8 cellular contexts compared by ENCODE assay signal in genomic region chr1:29202584-29203340, GRCh38. TPM values are rescaled to one million over a fixed set of nuclear protein-coding genes. Genes with fewer than 3 reads are reported as not detected.
DNase-seq lines count a peak whose midpoint lies in the region; FAIRE-seq and TF ChIP-seq lines count a peak whose summit lies in the region.

No MANE protein-coding gene starts in this region.

- peak; percentile 99 for FAIRE-seq in GM19239 (lab: Jason Lieb, UNC)

- CTCF ChIA-PET in AG04450 (lab: Charles Lee) = interaction anchor here (0.6 to 4.6 kb wide), 46 partner anchors 9 to 1701 kb away, joined by 3 to 108 read pairs (median 5); partner anchors contain the start of genes SRSF4 and TMEM200B

- H3K9me3 ChIP-seq in AG04450 (ENCODE audit: control insufficient read depth, insufficient read depth, low read length) (no peaks in the 10 kb centered on the region), muscle layer of colon (ENCODE audit: low read length) (no peaks in the 10 kb centered on the region)

- in situ Hi-C loops in KBM-7 (cut with MboI; ENCODE audit: low pct_unique_long_range_greater_than_20kb, low sequenced_read_pairs) = no loop called here

- POLR2A ChIA-PET in AG04450 (lab: Yijun Ruan, JAX) = interaction anchor here (0.6 to 3.3 kb wide), 6 partner anchors 21 to 336 kb away, joined by 3 to 29 read pairs (median 4); partner anchors contain the start of gene SRSF4

- H3K27ac ChIP-seq in AG04450 (ENCODE audit: low read depth, low read length) (peak overlapping the region; percentile 92), muscle layer of colon (ENCODE audit: low read depth, low read length) (peak overlapping the region; percentile 65)

- DNase-seq in AG04450 (ENCODE audit: low read depth, low spot score) (peak; percentile 98), GM19239 (ENCODE audit: insufficient read length, low spot score) (peak; percentile 87), KBM-7 (peak; percentile 83), OCI-M1 (lab: John Stamatoyannopoulos, UW) (peak; percentile 98), activated T-cell treated with anti-CD3 and anti-CD28 coated beads for 24 hours (ENCODE audit: low read depth) (peak; percentile 85), erythroblast (lab: John Stamatoyannopoulos, UW) (peak; percentile 97 to 98)
- peak; percentile 84 for DNase-seq in stimulated activated CD8-positive, alpha-beta memory T cell treated with anti-CD3 and anti-CD28 coated beads, Interleukin-4, amount 100 ng/mL, for 24 hours (ENCODE audit: low read depth)

- no peak overlapping the region for H3K4me3 ChIP-seq in AG04450 (ENCODE audit: low read depth, low read length)
- no peak overlapping the region for H3K4me3 ChIP-seq in muscle layer of colon (ENCODE audit: low read depth in 1 of 2, low read length in 2 of 2)

- H3K9ac ChIP-seq in muscle layer of colon (ENCODE audit: low read length) = peak overlapping the region; percentile 41

- H3K4me1 ChIP-seq in muscle layer of colon (ENCODE audit: insufficient read depth, low read length) = peaks cover 13% of the 10 kb centered on the region

- peaks cover 38% of the 10 kb centered on the region for H3K36me3 ChIP-seq in muscle layer of colon (ENCODE audit: insufficient read depth, low read length)

- TF ChIP-seq CTCF in AG04450 (IDR thresholded peaks at IDR 0.05; ENCODE audit: low read depth, low read length) = peak; percentile 95

- H3K27me3 ChIP-seq in AG04450 (ENCODE audit: control insufficient read depth, insufficient read depth, low read length) (no peaks in the 10 kb centered on the region), muscle layer of colon (ENCODE audit: control insufficient read depth in 1 of 2, insufficient read depth in 2 of 2, low read length in 2 of 2) (no peaks in the 10 kb centered on the region)

- no peak for TF ChIP-seq POLR2A in erythroblast (IDR thresholded peaks at IDR 0.05; ENCODE audit: low read length)

RNA-seq across cellular contexts. Expression of gene SRSF4, which starts 21.1 kb away (rescaled TPM):
- 39.7 and 45.6 TPM in 2 replicates for polyA plus RNA-seq in AG04450 (2011; rRNA removed)
- polyA minus RNA-seq in AG04450 (2011; rRNA and poly(A)+ RNA removed) = 31.5 and 36.5 TPM in 2 replicates

RNA-seq across cellular contexts. Expression of gene MECR, which starts 28.0 kb away (rescaled TPM):
- 18.2 and 23.4 TPM in 2 replicates for polyA plus RNA-seq in AG04450 (2011; rRNA removed)
- polyA minus RNA-seq in AG04450 (2011; rRNA and poly(A)+ RNA removed) = 27.4 and 35.4 TPM in 2 replicates

RNA-seq across cellular contexts. Expression of gene PTPRU, which starts 33.6 kb away (rescaled TPM):
- polyA plus RNA-seq in AG04450 (2011; rRNA removed) = 7.8 and 9.7 TPM in 2 replicates
- 18.5 and 23.1 TPM in 2 replicates for polyA minus RNA-seq in AG04450 (2011; rRNA and poly(A)+ RNA removed)
